2 cellular contexts compared by ENCODE assay signal in the genomic region with DNA sequence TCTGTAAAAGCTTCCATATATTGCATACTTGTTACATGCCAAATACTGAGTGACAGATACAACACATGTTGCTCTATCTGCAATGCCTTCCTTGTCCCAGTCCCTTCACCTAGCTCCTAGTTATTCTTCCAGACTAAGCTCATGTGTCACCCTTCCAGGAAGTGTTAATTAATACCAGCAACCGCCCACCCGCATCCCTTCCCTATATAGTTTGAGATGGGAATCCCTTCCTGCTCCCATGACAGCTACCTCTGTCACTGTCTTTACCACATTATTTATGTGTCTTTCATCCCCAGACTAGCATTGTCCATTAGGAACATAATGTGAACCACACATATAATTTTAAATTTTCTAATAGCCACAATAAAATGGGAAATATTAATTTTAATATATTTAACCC.
TF ChIP-seq lines count a peak whose summit lies in the region.

No MANE protein-coding gene starts in this region.

TF ChIP-seq in liver, 16 proteins besides CTCF, POLR2A, EP300 and RAD21 (continued from another document):
- TF ChIP-seq, protein P1, sequence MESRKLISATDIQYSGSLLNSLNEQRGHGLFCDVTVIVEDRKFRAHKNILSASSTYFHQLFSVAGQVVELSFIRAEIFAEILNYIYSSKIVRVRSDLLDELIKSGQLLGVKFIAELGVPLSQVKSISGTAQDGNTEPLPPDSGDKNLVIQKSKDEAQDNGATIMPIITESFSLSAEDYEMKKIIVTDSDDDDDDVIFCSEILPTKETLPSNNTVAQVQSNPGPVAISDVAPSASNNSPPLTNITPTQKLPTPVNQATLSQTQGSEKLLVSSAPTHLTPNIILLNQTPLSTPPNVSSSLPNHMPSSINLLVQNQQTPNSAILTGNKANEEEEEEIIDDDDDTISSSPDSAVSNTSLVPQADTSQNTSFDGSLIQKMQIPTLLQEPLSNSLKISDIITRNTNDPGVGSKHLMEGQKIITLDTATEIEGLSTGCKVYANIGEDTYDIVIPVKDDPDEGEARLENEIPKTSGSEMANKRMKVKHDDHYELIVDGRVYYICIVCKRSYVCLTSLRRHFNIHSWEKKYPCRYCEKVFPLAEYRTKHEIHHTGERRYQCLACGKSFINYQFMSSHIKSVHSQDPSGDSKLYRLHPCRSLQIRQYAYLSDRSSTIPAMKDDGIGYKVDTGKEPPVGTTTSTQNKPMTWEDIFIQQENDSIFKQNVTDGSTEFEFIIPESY (IDR thresholded peaks at IDR 0.05), result no peak
- no peak for TF ChIP-seq FOXA1 (IDR thresholded peaks at IDR 0.05)
- TF ChIP-seq RXRA (IDR thresholded peaks at IDR 0.05), result no peak
- no peak for TF ChIP-seq HNF4A (conservative IDR thresholded peaks at IDR 0.05)
- no peak for TF ChIP-seq HNF4G (IDR thresholded peaks at IDR 0.05)
- no peak for TF ChIP-seq NR2F2 (IDR thresholded peaks at IDR 0.05)
- TF ChIP-seq JUND (IDR thresholded peaks at IDR 0.05), result no peak
- TF ChIP-seq TAF1 (conservative IDR thresholded peaks at IDR 0.05), result no peak
- TF ChIP-seq, protein P2, sequence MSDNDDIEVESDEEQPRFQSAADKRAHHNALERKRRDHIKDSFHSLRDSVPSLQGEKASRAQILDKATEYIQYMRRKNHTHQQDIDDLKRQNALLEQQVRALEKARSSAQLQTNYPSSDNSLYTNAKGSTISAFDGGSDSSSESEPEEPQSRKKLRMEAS (IDR thresholded peaks at IDR 0.05), result no peak
- TF ChIP-seq FOXA2 (IDR thresholded peaks at IDR 0.05), result no peak
- TF ChIP-seq, protein P3, sequence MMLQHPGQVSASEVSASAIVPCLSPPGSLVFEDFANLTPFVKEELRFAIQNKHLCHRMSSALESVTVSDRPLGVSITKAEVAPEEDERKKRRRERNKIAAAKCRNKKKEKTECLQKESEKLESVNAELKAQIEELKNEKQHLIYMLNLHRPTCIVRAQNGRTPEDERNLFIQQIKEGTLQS (IDR thresholded peaks at IDR 0.05), result no peak
- no peak for TF ChIP-seq EGR1 (IDR thresholded peaks at IDR 0.05; ENCODE audit: low read depth in 2 of 2)
TF ChIP-seq in liver: peak in this region for 0.

TF ChIP-seq in HepG2, 621 proteins besides CTCF, POLR2A, EP300 and RAD21 (continued from another document):
- TF ChIP-seq, protein P4, sequence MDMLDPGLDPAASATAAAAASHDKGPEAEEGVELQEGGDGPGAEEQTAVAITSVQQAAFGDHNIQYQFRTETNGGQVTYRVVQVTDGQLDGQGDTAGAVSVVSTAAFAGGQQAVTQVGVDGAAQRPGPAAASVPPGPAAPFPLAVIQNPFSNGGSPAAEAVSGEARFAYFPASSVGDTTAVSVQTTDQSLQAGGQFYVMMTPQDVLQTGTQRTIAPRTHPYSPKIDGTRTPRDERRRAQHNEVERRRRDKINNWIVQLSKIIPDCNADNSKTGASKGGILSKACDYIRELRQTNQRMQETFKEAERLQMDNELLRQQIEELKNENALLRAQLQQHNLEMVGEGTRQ (IDR thresholded peaks at IDR 0.05; ENCODE audit: low read depth, low read length), result no peak
- TF ChIP-seq, protein P4 (CRISPR knock-in tag; IDR thresholded peaks at IDR 0.05; ENCODE audit: borderline replicate concordance), result no peak
- TF ChIP-seq KAT2B (IDR thresholded peaks at IDR 0.05; ENCODE audit: borderline replicate concordance, low read depth, low read length) (no peak), RARG (CRISPR knock-in tag; IDR thresholded peaks at IDR 0.05; ENCODE audit: low read depth) (no peak)
